In the genomic region with DNA sequence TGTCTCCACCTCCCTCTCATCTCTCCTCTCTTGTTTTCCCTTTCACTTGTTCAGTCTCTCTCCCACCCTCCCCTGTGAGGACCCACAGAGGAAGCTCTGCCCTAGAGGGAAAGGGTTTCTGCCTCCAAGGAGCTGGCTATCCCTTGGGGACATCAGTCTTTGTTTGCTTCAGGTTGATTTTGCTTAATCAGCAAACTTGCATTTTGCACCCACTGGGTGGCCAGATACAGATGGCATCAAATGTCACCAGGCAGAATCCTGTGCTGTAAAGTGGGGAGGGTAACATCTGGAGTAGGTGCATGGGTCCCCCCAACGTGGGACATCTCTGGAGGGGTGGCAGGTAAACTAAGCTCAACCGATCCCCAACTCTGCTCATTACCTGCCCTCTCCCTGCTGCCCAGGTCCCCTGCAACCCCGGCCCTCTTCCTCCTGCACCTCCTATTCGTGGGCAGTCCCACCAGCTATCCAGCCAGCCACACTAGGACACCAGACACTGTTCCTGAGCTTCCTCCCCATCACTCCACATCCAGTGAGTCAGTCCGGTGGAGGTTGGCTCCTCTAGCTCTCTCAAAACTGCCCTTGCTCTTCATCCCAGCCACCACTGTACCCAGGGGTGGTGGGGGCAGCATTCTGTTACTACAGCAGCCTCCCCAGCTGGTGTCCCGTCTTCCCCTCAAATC, we compare ENCODE assay signal across 19 cellular contexts.
DNase-seq lines count a peak whose midpoint lies in the region; ATAC-seq and TF ChIP-seq lines count a peak whose summit lies in the region.
"Had no signal": no experiment of that assay in that cellular context is flagged by ENCODE, and none has a peak within 500 bp of the region (broad histone marks: within the 10 kb centered on the region; RNA-seq: fewer than 3 reads in every experiment).

No MANE protein-coding gene starts in this region.

- peaks cover 8 to 26% (median 21%) of the 10 kb centered on the region in 4 donors for H3K4me1 ChIP-seq in stomach

- H3K27me3 ChIP-seq in layer of hippocampus (ENCODE audit: control insufficient read depth, insufficient read depth, low read length) (no peaks in the 10 kb centered on the region), stomach (peaks cover 0 to 71% (median 0%) of the 10 kb centered on the region in 3 donors)
- H3K27me3 ChIP-seq: BE2C had no signal

- H3K4me3 ChIP-seq in stomach: no peak overlapping the region

- H3K36me3 Mint-ChIP-seq in stimulated activated naive CD8-positive, alpha-beta T cell treated with anti-CD3 and anti-CD28 coated beads, Interleukin-15, Interleukin-2, amounts not matched to agents 100 ng/mL and 50 ng/mL, for 24 hours (ENCODE audit: low read depth): no peaks in the 10 kb centered on the region
- H3K36me3 Mint-ChIP-seq in activated T-helper 17 cell treated with anti-CD3 and anti-CD28 coated beads, Interleukin-2, amount 50 U/mL, for 72 hours (ENCODE audit: low read depth): no peaks in the 10 kb centered on the region

- no peak for TF ChIP-seq EP300 in stomach (IDR thresholded peaks at IDR 0.05)

- ATAC-seq in stimulated activated naive CD8-positive, alpha-beta T cell treated with anti-CD3 and anti-CD28 coated beads, Interleukin-15, Interleukin-2, amounts not matched to agents 100 U/mL and 50 U/mL, for 24 hours: no peak
- ATAC-seq in activated T-helper 17 cell treated with anti-CD3 and anti-CD28 coated beads, Interleukin-2, amount 50 U/mL, for 72 hours (replicated peaks): no peak
- ATAC-seq: Panc1, WTC11 had no signal

- peak overlapping the region; percentile 90 for H3K27ac Mint-ChIP-seq in stimulated activated naive CD8-positive, alpha-beta T cell treated with anti-CD3 and anti-CD28 coated beads, Interleukin-15, Interleukin-2, amounts not matched to agents 100 ng/mL and 50 ng/mL, for 24 hours
- H3K27ac Mint-ChIP-seq in activated T-helper 17 cell treated with anti-CD3 and anti-CD28 coated beads, Interleukin-2, amount 50 U/mL, for 72 hours: peak overlapping the region; percentile 84
- H3K27ac Mint-ChIP-seq: progenitor cell of endocrine pancreas, WTC11 had no signal

- no peaks in the 10 kb centered on the region for H3K9me3 Mint-ChIP-seq in stimulated activated naive CD8-positive, alpha-beta T cell treated with anti-CD3 and anti-CD28 coated beads, Interleukin-15, Interleukin-2, amounts not matched to agents 100 ng/mL and 50 ng/mL, for 24 hours
- H3K9me3 Mint-ChIP-seq in activated T-helper 17 cell treated with anti-CD3 and anti-CD28 coated beads, Interleukin-2, amount 50 U/mL, for 72 hours: no peaks in the 10 kb centered on the region
- H3K9me3 Mint-ChIP-seq: WTC11 had no signal

- H3K4me1 Mint-ChIP-seq in stimulated activated naive CD8-positive, alpha-beta T cell treated with anti-CD3 and anti-CD28 coated beads, Interleukin-15, Interleukin-2, amounts not matched to agents 100 ng/mL and 50 ng/mL, for 24 hours (ENCODE audit: low read depth): peaks cover 76% of the 10 kb centered on the region
- H3K4me1 Mint-ChIP-seq in activated T-helper 17 cell treated with anti-CD3 and anti-CD28 coated beads, Interleukin-2, amount 50 U/mL, for 72 hours: peaks cover 41% of the 10 kb centered on the region

- DNase-seq in stimulated activated naive CD8-positive, alpha-beta T cell treated with anti-CD3 and anti-CD28 coated beads, Interleukin-15, Interleukin-2, amounts not matched to agents 100 U/mL and 50 U/mL, for 24 hours: no peak
- no peak for DNase-seq in activated CD8-positive, alpha-beta memory T cell treated with anti-CD3 and anti-CD28 coated beads, Interleukin-2, amount 50 U/mL, for 4 hours
- DNase-seq in hepatic stellate cell (ENCODE audit: low spot score): no peak
- DNase-seq in stomach: no peak
- DNase-seq: BE2C, brain microvascular endothelial cell, DND-41, hippocampal formation, Karpas-422, kidney glomerular epithelial cell, NCI-H1105 treated with DMSO at 0.1 percent for 48 hours, NCI-H2171, NCI-H82 had no signal

- intact Hi-C loops in stomach (cut with DNase I; ENCODE audit: low total_unique reads): loop anchor here (10.0 kb wide), 1 partner anchor 182 kb away; a partner anchor contains a TSS

- 59 to 79% (median 72%) methylated on average over 6 of the region's 6 CpGs for WGBS in stomach, 5 donors

- H3K27ac ChIP-seq in layer of hippocampus (ENCODE audit: low read depth, low read length): peak overlapping the region; percentile 12
- H3K27ac ChIP-seq in stomach: peak overlapping the region in 1 of 5 donors; percentile 9
- H3K27ac ChIP-seq: brain microvascular endothelial cell had no signal

- no peaks in the 10 kb centered on the region for H3K27me3 Mint-ChIP-seq in stimulated activated naive CD8-positive, alpha-beta T cell treated with anti-CD3 and anti-CD28 coated beads, Interleukin-15, Interleukin-2, amounts not matched to agents 100 ng/mL and 50 ng/mL, for 24 hours
- H3K27me3 Mint-ChIP-seq in activated T-helper 17 cell treated with anti-CD3 and anti-CD28 coated beads, Interleukin-2, amount 50 U/mL, for 72 hours: peaks cover 13% of the 10 kb centered on the region

- H3K36me3 ChIP-seq in stomach: no peaks in the 10 kb centered on the region
- H3K36me3 ChIP-seq: BE2C, brain microvascular endothelial cell had no signal

- peak overlapping the region; percentile 82 for H3K4me3 Mint-ChIP-seq in stimulated activated naive CD8-positive, alpha-beta T cell treated with anti-CD3 and anti-CD28 coated beads, Interleukin-15, Interleukin-2, amounts not matched to agents 100 ng/mL and 50 ng/mL, for 24 hours
- peak overlapping the region; percentile 81 for H3K4me3 Mint-ChIP-seq in activated T-helper 17 cell treated with anti-CD3 and anti-CD28 coated beads, Interleukin-2, amount 50 U/mL, for 72 hours
- H3K4me3 Mint-ChIP-seq: WTC11 had no signal

- TF ChIP-seq CTCF in stomach (IDR thresholded peaks at IDR 0.05): no peak

- H3K9me3 ChIP-seq in stomach: no peaks in the 10 kb centered on the region
- H3K9me3 ChIP-seq: BE2C had no signal

- TF ChIP-seq POLR2A in stomach (IDR thresholded peaks at IDR 0.05): no peak
